In the genomic region with DNA sequence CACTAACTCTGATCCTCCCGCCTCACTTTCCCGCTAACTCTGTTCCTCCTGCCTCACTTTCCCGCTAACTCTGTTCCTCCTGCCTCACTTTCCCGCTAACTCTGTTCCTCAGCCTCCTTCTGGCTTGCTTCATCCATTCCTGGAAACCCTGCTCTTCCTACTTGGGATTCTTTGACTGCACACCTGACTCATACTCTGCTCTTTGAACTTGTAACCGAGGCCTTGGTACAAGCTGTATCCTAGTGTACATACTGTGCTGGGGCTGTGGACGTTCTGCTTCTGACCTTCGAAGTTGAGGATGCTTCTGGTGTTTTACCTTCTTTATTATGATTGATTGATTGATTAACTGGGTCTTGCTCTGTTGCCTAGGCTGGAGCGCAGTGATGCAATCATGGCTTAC, we compare ENCODE assay signal across 26 cellular contexts.
"Had no signal": no experiment of that assay in that cellular context is flagged by ENCODE, and none has a peak within 500 bp of the region (broad histone marks: within the 10 kb centered on the region; RNA-seq: fewer than 3 reads in every experiment).

No MANE protein-coding gene starts in this region.

- H3K27ac ChIP-seq: colonic mucosa, epithelial cell of prostate, esophagus squamous epithelium, gastrocnemius medialis, heart right ventricle, left lung, lower lobe of right lung had no signal

- FAIRE-seq: endometrium, islet of Langerhans, keratinocyte had no signal

- H3K4me3 ChIP-seq: colonic mucosa, esophagus squamous epithelium, gastrocnemius medialis, heart right ventricle, left lung, lower lobe of right lung had no signal

- DNase-seq: colonic mucosa; cortex of kidney; effector CD8-positive, alpha-beta T cell; effector memory CD8-positive, alpha-beta T cell; endodermal cell; erythroblast; esophagus squamous epithelium; foreskin fibroblast; foreskin melanocyte; gastrocnemius medialis; glutamatergic neuron; head of caudate nucleus; heart right ventricle; hippocampal formation; left cardiac atrium; left lung; left ventricle myocardium superior; lower lobe of right lung; mesenchymal stem cell; midbrain; naive thymus-derived CD4-positive, alpha-beta T cell had no signal

- H3K4me1 ChIP-seq: colonic mucosa, esophagus squamous epithelium, gastrocnemius medialis, heart right ventricle, left lung, lower lobe of right lung had no signal

- H3K9me3 ChIP-seq: colonic mucosa, esophagus squamous epithelium, gastrocnemius medialis, heart right ventricle, left lung, lower lobe of right lung had no signal

- ATAC-seq: effector memory CD8-positive, alpha-beta T cell; esophagus mucosa; gastrocnemius medialis; heart right ventricle; left cardiac atrium; left lung; left ventricle myocardium superior; lower lobe of right lung; naive thymus-derived CD4-positive, alpha-beta T cell had no signal

- H3K36me3 ChIP-seq: colonic mucosa, esophagus squamous epithelium, gastrocnemius medialis, heart right ventricle, lower lobe of right lung had no signal

- H3K27me3 ChIP-seq: colonic mucosa, esophagus squamous epithelium, gastrocnemius medialis, heart right ventricle, left lung had no signal
